In genomic region chr11:111081021-111081511, GRCh38 we compare ENCODE assay signal across 13 cellular contexts.
A peak's percentile ranks its signal among the peaks of the same experiment; 100 is the strongest.
DNase-seq lines count a peak whose midpoint lies in the region; TF ChIP-seq lines count a peak whose summit lies in the region.
"Had no signal": no experiment of that assay in that cellular context is flagged by ENCODE, and none has a peak within 500 bp of the region (broad histone marks: within the 10 kb centered on the region; RNA-seq: fewer than 3 reads in every experiment).

No MANE protein-coding gene starts in this region.

- H3K4me1 ChIP-seq in uterus, result no peaks in the 10 kb centered on the region
- H3K4me1 ChIP-seq in ascending aorta, result no peaks in the 10 kb centered on the region
- H3K4me1 ChIP-seq: prostate gland had no signal

- H3K27me3 ChIP-seq in uterus (no peaks in the 10 kb centered on the region), ascending aorta (no peaks in the 10 kb centered on the region)

- intact Hi-C loops in uterus (cut with DNase I; ENCODE audit: low total_unique reads) (no loop called here), ascending aorta (cut with DNase I) (no loop called here)

- H3K4me3 ChIP-seq in fibroblast of villous mesenchyme (ENCODE audit: low read depth, low read length), result no peak overlapping the region
- H3K4me3 ChIP-seq in uterus, result no peak overlapping the region
- no peak overlapping the region for H3K4me3 ChIP-seq in ascending aorta
- H3K4me3 ChIP-seq: prostate gland, thoracic aorta had no signal

- H3K9me3 ChIP-seq in uterus, result no peaks in the 10 kb centered on the region
- H3K9me3 ChIP-seq in ascending aorta, result no peaks in the 10 kb centered on the region
- H3K9me3 ChIP-seq: prostate gland, thoracic aorta had no signal

- TF ChIP-seq CTCF in fibroblast of villous mesenchyme (IDR thresholded peaks at IDR 0.05; ENCODE audit: insufficient read depth, low read depth, low read length), result no peak
- TF ChIP-seq CTCF in uterus (IDR thresholded peaks at IDR 0.05), result no peak
- TF ChIP-seq CTCF in ascending aorta (IDR thresholded peaks at IDR 0.05), result no peak

- in situ Hi-C loops in G401 (cut with HindIII; ENCODE audit: low sequenced_read_pairs), result no loop called here

- H3K27ac ChIP-seq in uterus, result no peak overlapping the region
- no peak overlapping the region for H3K27ac ChIP-seq in ascending aorta
- H3K27ac ChIP-seq: prostate gland, thoracic aorta had no signal

- peak; percentile 9 for DNase-seq in G401 (ENCODE audit: low spot score)
- peak; percentile 12 to 42 for DNase-seq in NCI-H446 (lab: John Stamatoyannopoulos, UW)
- DNase-seq in fibroblast of villous mesenchyme (ENCODE audit: low read depth), result peak; percentile 70
- DNase-seq in pons (ENCODE audit: low spot score), result peak; percentile 36
- no peak for DNase-seq in uterus
- DNase-seq in ascending aorta (ENCODE audit: low spot score in 2 of 2), result no peak
- DNase-seq in GOT3 (lab: John Stamatoyannopoulos, UW), result no peak
- no peak for DNase-seq in NK-92 (lab: John Stamatoyannopoulos, UW; ENCODE audit: unreplicated experiment)
- DNase-seq: activated B cell treated with CpG ODN at 0.5 μM for 24 hours; activated effector memory CD4-positive, alpha-beta T cell treated with anti-CD3 and anti-CD28 coated beads, Interleukin-2, amount 50 U/mL, for 16 hours; CD4-positive, CD25-positive, alpha-beta regulatory T cell had no signal

- no peak for TF ChIP-seq POLR2A in uterus (IDR thresholded peaks at IDR 0.05)

- no peaks in the 10 kb centered on the region for H3K36me3 ChIP-seq in uterus
- no peaks in the 10 kb centered on the region for H3K36me3 ChIP-seq in ascending aorta
- H3K36me3 ChIP-seq: prostate gland, thoracic aorta had no signal

Comparison
In these comparisons a context has a peak if more than half of its experiments do, and no peak if none do; other contexts are left out.
1. DNase-seq: peak in G401 (single experiment), NCI-H446 (2 of 2), fibroblast of villous mesenchyme (single experiment) and pons (single experiment); none in uterus (0 of 2), ascending aorta (0 of 2), GOT3 (single experiment) and NK-92 (single experiment).